In genomic region chr2:108806362-108806761, GRCh38 we compare ENCODE assay signal across 1 cellular context.
TF ChIP-seq lines count a peak whose summit lies in the region.

No MANE protein-coding gene starts in this region.

TF ChIP-seq in GM12878, 131 proteins besides CTCF, POLR2A, EP300 and RAD21 (continued from another document):
- TF ChIP-seq MLLT1 (IDR thresholded peaks at IDR 0.05) (no peak), MYC (IDR thresholded peaks at IDR 0.05; ENCODE audit: insufficient read depth, insufficient read length, insufficient replicate concordance, low read length, severe bottlenecking) (no peak), HDAC2 (IDR thresholded peaks at IDR 0.05) (no peak), NFYA (IDR thresholded peaks at IDR 0.05; ENCODE audit: borderline replicate concordance, low read depth, low read length) (no peak), ZNF384 (IDR thresholded peaks at IDR 0.05; ENCODE audit: borderline replicate concordance, low read depth, low read length) (no peak), JUND (IDR thresholded peaks at IDR 0.05; ENCODE audit: low read depth, low read length) (no peak), CHD4 (IDR thresholded peaks at IDR 0.05) (no peak), ETV6 (conservative IDR thresholded peaks at IDR 0.05 in 1 of 2, IDR thresholded peaks at IDR 0.05 in 1 of 2; ENCODE audit: borderline replicate concordance in 1 of 2, low read depth in 1 of 2) (no peak), IKZF1 (conservative IDR thresholded peaks at IDR 0.05) (no peak)
- TF ChIP-seq, protein P1, sequence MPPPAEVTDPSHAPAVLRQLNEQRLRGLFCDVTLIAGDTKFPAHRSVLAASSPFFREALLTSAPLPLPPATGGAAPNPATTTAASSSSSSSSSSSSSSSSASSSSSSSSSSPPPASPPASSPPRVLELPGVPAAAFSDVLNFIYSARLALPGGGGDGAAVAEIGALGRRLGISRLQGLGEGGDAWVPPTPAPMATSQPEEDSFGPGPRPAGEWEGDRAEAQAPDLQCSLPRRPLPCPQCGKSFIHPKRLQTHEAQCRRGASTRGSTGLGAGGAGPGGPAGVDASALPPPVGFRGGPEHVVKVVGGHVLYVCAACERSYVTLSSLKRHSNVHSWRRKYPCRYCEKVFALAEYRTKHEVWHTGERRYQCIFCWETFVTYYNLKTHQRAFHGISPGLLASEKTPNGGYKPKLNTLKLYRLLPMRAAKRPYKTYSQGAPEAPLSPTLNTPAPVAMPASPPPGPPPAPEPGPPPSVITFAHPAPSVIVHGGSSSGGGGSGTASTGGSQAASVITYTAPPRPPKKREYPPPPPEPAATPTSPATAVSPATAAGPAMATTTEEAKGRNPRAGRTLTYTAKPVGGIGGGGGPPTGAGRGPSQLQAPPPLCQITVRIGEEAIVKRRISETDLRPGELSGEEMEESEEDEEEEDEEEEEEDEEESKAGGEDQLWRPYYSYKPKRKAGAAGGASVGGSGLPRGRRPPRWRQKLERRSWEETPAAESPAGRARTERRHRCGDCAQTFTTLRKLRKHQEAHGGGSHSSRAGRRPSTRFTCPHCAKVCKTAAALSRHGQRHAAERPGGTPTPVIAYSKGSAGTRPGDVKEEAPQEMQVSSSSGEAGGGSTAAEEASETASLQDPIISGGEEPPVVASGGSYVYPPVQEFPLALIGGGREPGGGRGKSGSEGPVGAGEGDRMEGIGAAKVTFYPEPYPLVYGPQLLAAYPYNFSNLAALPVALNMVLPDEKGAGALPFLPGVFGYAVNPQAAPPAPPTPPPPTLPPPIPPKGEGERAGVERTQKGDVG (CRISPR knock-in tag; IDR thresholded peaks at IDR 0.05) = no peak
- TF ChIP-seq, protein P2, sequence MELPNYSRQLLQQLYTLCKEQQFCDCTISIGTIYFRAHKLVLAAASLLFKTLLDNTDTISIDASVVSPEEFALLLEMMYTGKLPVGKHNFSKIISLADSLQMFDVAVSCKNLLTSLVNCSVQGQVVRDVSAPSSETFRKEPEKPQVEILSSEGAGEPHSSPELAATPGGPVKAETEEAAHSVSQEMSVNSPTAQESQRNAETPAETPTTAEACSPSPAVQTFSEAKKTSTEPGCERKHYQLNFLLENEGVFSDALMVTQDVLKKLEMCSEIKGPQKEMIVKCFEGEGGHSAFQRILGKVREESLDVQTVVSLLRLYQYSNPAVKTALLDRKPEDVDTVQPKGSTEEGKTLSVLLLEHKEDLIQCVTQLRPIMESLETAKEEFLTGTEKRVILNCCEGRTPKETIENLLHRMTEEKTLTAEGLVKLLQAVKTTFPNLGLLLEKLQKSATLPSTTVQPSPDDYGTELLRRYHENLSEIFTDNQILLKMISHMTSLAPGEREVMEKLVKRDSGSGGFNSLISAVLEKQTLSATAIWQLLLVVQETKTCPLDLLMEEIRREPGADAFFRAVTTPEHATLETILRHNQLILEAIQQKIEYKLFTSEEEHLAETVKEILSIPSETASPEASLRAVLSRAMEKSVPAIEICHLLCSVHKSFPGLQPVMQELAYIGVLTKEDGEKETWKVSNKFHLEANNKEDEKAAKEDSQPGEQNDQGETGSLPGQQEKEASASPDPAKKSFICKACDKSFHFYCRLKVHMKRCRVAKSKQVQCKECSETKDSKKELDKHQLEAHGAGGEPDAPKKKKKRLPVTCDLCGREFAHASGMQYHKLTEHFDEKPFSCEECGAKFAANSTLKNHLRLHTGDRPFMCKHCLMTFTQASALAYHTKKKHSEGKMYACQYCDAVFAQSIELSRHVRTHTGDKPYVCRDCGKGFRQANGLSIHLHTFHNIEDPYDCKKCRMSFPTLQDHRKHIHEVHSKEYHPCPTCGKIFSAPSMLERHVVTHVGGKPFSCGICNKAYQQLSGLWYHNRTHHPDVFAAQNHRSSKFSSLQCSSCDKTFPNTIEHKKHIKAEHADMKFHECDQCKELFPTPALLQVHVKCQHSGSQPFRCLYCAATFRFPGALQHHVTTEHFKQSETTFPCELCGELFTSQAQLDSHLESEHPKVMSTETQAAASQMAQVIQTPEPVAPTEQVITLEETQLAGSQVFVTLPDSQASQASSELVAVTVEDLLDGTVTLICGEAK (IDR thresholded peaks at IDR 0.05; ENCODE audit: borderline replicate concordance) = no peak
- TF ChIP-seq, protein P3, sequence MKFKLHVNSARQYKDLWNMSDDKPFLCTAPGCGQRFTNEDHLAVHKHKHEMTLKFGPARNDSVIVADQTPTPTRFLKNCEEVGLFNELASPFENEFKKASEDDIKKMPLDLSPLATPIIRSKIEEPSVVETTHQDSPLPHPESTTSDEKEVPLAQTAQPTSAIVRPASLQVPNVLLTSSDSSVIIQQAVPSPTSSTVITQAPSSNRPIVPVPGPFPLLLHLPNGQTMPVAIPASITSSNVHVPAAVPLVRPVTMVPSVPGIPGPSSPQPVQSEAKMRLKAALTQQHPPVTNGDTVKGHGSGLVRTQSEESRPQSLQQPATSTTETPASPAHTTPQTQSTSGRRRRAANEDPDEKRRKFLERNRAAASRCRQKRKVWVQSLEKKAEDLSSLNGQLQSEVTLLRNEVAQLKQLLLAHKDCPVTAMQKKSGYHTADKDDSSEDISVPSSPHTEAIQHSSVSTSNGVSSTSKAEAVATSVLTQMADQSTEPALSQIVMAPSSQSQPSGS (IDR thresholded peaks at IDR 0.05; ENCODE audit: low read length) = no peak
TF ChIP-seq in GM12878: peak in this region for 0.
